Comparison of ENCODE assay signal across 24 cellular contexts in the genomic region with DNA sequence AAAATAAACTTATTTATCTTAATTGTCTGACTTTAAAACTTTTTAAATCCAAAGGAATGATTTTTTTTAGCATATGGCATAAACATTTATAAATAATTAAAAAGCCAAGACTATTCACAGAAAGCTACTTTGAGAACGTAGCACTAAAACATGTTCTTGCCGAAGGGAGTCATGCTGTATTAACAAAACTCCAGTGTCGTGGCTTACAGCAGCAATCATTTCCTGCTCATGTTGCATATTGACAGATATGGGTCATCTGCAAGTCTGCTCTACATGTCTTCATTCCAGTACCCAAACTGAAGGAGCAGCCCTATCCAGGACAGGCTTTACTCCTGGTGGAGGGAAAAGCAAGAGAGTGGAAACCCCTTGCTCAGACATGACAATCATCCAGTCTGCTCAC.
"Had no signal": no experiment of that assay in that cellular context is flagged by ENCODE, and none has a peak within 500 bp of the region (broad histone marks: within the 10 kb centered on the region; RNA-seq: fewer than 3 reads in every experiment).

No MANE protein-coding gene starts in this region.

- H3K27ac ChIP-seq: cardiac muscle cell, KMS-11, WERI-Rb-1 had no signal

- H3K4me3 ChIP-seq: cardiac muscle cell had no signal

- H3K9ac ChIP-seq: KMS-11 had no signal

- H3K36me3 ChIP-seq: cardiac muscle cell, WERI-Rb-1 had no signal

- H3K4me2 ChIP-seq: KMS-11 had no signal

- DNase-seq: activated CD4-positive, alpha-beta memory T cell treated with anti-CD3 and anti-CD28 coated beads, Interleukin-2, amount 10 ng/mL, durations not matched to agents 7 days and 5 days; activated CD4-positive, alpha-beta T cell treated with anti-CD3 and anti-CD28 coated beads for 36 hours; activated CD4-positive, alpha-beta T cell treated with anti-CD3 and anti-CD28 coated beads, Interleukin-2, amount 50 U/mL, for 1 hour; activated gamma-delta T cell; activated naive CD4-positive, alpha-beta T cell treated with anti-CD3 and anti-CD28 coated beads for 36 hours; activated T-cell treated with anti-CD3 and anti-CD28 coated beads for 4 hours; activated T-cell treated with anti-CD3 and anti-CD28 coated beads, Interleukin-2, amount 50 U/mL, for 48 hours; amygdala; NCI-H1092 treated with DMSO at 0.1 percent for 48 hours; NCI-H1417 treated with DMSO at 0.1 percent for 48 hours; NCI-H1694; NCI-H2029; NCI-H2107; NCI-H2171 treated with DMSO at 0.1 percent for 48 hours; NCI-H226; NCI-H526 treated with DMSO at 0.1 percent for 48 hours; NCI-H82; SIG-M5; T-cell; T-helper 2 cell; T1000; WERI-Rb-1 had no signal
